In the genomic region with DNA sequence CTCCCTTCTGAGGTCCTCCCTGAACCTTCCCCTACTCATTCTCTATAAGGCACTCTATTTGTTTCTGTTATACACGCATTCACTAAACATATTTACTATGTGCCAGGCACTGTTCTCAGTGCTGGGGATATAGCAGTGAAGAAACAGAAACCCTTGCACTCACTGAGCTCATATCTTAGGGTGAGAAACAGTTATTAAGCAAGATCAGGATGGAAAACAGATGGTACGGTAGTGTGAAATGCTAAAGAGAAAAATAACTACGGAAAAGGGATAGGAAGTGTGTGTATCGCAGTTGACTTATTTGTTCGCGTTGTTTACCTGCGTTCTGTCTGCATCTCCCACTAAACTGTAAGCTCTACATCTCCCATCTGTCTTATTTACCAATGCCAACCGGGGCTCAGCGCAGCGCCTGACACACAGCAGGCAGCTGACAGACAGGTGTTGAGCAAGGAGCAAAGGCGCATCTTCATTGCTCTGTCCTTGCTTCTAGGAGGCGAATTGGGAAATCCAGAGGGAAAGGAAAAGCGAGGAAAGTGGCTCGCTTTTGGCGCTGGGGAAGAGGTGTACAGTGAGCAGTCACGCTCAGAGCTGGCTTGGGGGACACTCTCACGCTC, we compare ENCODE assay signal across 8 cellular contexts. TPM values are rescaled to one million over a fixed set of nuclear protein-coding genes. Genes with fewer than 3 reads are reported as not detected.
DNase-seq lines count a peak whose midpoint lies in the region; ATAC-seq and TF ChIP-seq lines count a peak whose summit lies in the region.

No MANE protein-coding gene starts in this region.

- peak overlapping the region; percentile 80 for H3K27ac ChIP-seq in psoas muscle

- H3K9me3 Mint-ChIP-seq in Calu3 (ENCODE audit: low read depth, unreplicated experiment) = no peaks in the 10 kb centered on the region
- H3K9me3 Mint-ChIP-seq in HFFc6 = no peaks in the 10 kb centered on the region

- CTCF ChIA-PET in Calu3 (lab: Charles Lee) = interaction anchor here (1.0 to 1.3 kb wide), 7 partner anchors 9 to 290 kb away, joined by 3 to 4 read pairs (median 3); no protein-coding TSS in a partner anchor

- intact Hi-C loops in Calu3 (cut with micrococcal nuclease; ENCODE audit: unreplicated experiment) (no loop called here), psoas muscle (cut with DNase I) (no loop called here)

- H3K27ac Mint-ChIP-seq in Calu3 (ENCODE audit: unreplicated experiment) (peak overlapping the region; percentile 77), HFFc6 (peak overlapping the region; percentile 84), T-helper 17 cell (peak overlapping the region; percentile 89)

- BruUV-seq in Calu3 (replicated peaks; lab: Mats Ljungman, UMichigan) = TSS peak; percentile 50

- ATAC-seq in T-helper 17 cell (no peak), psoas muscle (peak; percentile 27 to 45 (median 29)), GM19035 (IDR thresholded peaks at IDR 0.05; ENCODE audit: unreplicated experiment) (no peak), HG03039 (IDR thresholded peaks at IDR 0.05; ENCODE audit: unreplicated experiment) (no peak)

- H3K4me1 ChIP-seq in psoas muscle = peaks cover 20% of the 10 kb centered on the region

- H3K9me3 ChIP-seq in T-helper 17 cell (ENCODE audit: control insufficient read depth, low read length, poor library complexity, severe bottlenecking) (no peaks in the 10 kb centered on the region), psoas muscle (no peaks in the 10 kb centered on the region)

- H3K4me3 ChIP-seq in foreskin fibroblast (ENCODE audit: low read depth in 1 of 2, low read length in 2 of 2) (peak overlapping the region; percentile 70 to 98), psoas muscle (peak overlapping the region; percentile 79)

- DNase-seq in Calu3 = no peak
- DNase-seq in HFFc6 = no peak
- DNase-seq in T-helper 17 cell = no peak
- DNase-seq in foreskin fibroblast = peak in 1 of 2 donors; percentile 56
- DNase-seq in psoas muscle = no peak
- DNase-seq in T1000 (lab: John Stamatoyannopoulos, UW) = no peak

- 17 to 21% (median 20%) methylated on average over 17 of the region's 17 CpGs for WGBS in psoas muscle, 3 donors

- peaks cover 2 to 27% of the 10 kb centered on the region in 2 donors for H3K36me3 ChIP-seq in psoas muscle (ENCODE audit: insufficient read depth in 1 of 2, low read depth in 1 of 2)

- H3K27me3 ChIP-seq in psoas muscle (ENCODE audit: insufficient read depth in 3 of 3, low read length in 2 of 3) = no peaks in the 10 kb centered on the region

- H3K4me1 Mint-ChIP-seq in Calu3 (ENCODE audit: low read depth, unreplicated experiment) = peaks cover 27% of the 10 kb centered on the region
- peaks cover 37% of the 10 kb centered on the region for H3K4me1 Mint-ChIP-seq in HFFc6 (ENCODE audit: low read depth)
- peaks cover 32% of the 10 kb centered on the region for H3K4me1 Mint-ChIP-seq in T-helper 17 cell

- TF ChIP-seq CTCF in Calu3 (IDR thresholded peaks at IDR 0.05; ENCODE audit: unreplicated experiment) (no peak), HFFc6 (IDR thresholded peaks at IDR 0.05) (no peak), foreskin fibroblast (IDR thresholded peaks at IDR 0.05; ENCODE audit: low read depth, low read length) (no peak), psoas muscle (IDR thresholded peaks at IDR 0.05) (no peak)

- H3K36me3 Mint-ChIP-seq in Calu3 (ENCODE audit: insufficient read depth, unreplicated experiment) (peaks cover 26% of the 10 kb centered on the region), HFFc6 (ENCODE audit: low read depth) (no peaks in the 10 kb centered on the region; the same call in 1 of the 2 replicates), T-helper 17 cell (ENCODE audit: low read depth) (no peaks in the 10 kb centered on the region)

- H3K4me3 Mint-ChIP-seq in Calu3 (ENCODE audit: low read depth, unreplicated experiment) (peak overlapping the region; percentile 96), HFFc6 (peak overlapping the region; percentile 96), T-helper 17 cell (peak overlapping the region; percentile 94)

- no peaks in the 10 kb centered on the region for H3K27me3 Mint-ChIP-seq in Calu3 (ENCODE audit: unreplicated experiment)
- no peaks in the 10 kb centered on the region for H3K27me3 Mint-ChIP-seq in HFFc6 (ENCODE audit: insufficient read depth)
- no peaks in the 10 kb centered on the region for H3K27me3 Mint-ChIP-seq in T-helper 17 cell

RNA-seq across cellular contexts. Expression of a gene that starts 0.6 kb away (rescaled TPM):
- total RNA-seq in Calu3 (2022) (12.9 and 14.5 TPM in 2 replicates), T-helper 17 cell (1 to 10 TPM; 2.9 to 4.6 TPM), psoas muscle (1 to 10 TPM; 2.8 to 6.4 (median 3.3) TPM)
- 1 to 10 TPM; 4.5 to 6.1 (median 5.2) TPM for total RNA-seq in HFFc6 (2021; fragmentation: NEBNext Ultra II Directional; extraction: Animal tissue kit (Norgen Biotek cat#: 25700))
- 1 to 10 TPM in 2 of 3 donors, under 1 TPM in 1; 0.89 to 3.4 (median 1.0) TPM for polyA plus RNA-seq in psoas muscle

RNA-seq across cellular contexts. Expression of a gene that starts 0.7 kb away (rescaled TPM):
- total RNA-seq in Calu3 (2022) (94.2 and 105 TPM in 2 replicates), T-helper 17 cell (10 to 100 TPM; 25.7 to 29.8 TPM), psoas muscle (100 to 1,000 TPM in 3 of 4 donors, 10 to 100 TPM in 1; 89.6 to 109 (median 102) TPM)
- 100 to 1,000 TPM; 119 to 135 (median 126) TPM for total RNA-seq in HFFc6 (2021; fragmentation: NEBNext Ultra II Directional; extraction: Animal tissue kit (Norgen Biotek cat#: 25700))
- 100 to 1,000 TPM in 1 of 3 donors, 10 to 100 TPM in 2; 68.9 to 100 (median 87.5) TPM for polyA plus RNA-seq in psoas muscle

RNA-seq across cellular contexts. Expression of a gene that starts 46.5 kb away (rescaled TPM):
- total RNA-seq in Calu3 (2022) = not detected in 2 replicates
- not detected for total RNA-seq in HFFc6 (2021; fragmentation: NEBNext Ultra II Directional; extraction: Animal tissue kit (Norgen Biotek cat#: 25700))
- not detected for total RNA-seq in T-helper 17 cell
- total RNA-seq in psoas muscle = not detected
- not detected for polyA plus RNA-seq in psoas muscle

Comparison
In these comparisons a context has a peak if more than half of its experiments do, and no peak if none do; other contexts are left out.
1. ATAC-seq: peak in psoas muscle (4 of 4); none in T-helper 17 cell (single experiment), GM19035 (single experiment) and HG03039 (single experiment).
2. Peak in every context shown above with its lines, with median percentiles within 50 percentile points of each other: H3K27ac Mint-ChIP-seq and H3K4me3 Mint-ChIP-seq.